In the genomic region with DNA sequence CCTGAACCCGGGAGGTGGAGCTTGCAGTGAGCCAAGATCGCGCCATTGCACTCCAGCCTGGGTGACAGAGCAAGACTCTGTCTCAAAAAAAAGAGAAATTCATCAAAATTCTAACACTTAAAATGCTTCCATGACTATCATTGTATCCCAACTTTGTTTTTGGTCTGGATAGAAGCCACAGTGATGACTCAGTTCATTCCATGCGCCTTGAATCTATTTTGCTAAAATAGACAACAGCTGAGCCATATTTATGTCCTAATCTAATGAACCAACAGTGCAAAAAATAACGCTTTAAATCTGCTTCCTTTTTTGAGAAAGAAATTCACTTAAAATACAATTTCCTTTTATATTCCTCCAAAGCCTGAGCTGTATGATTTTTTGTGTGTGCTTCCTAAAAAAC, we compare ENCODE assay signal across 16 cellular contexts. TPM values are rescaled to one million over a fixed set of nuclear protein-coding genes. Genes with fewer than 3 reads are reported as not detected.
DNase-seq lines count a peak whose midpoint lies in the region; ATAC-seq, FAIRE-seq and TF ChIP-seq lines count a peak whose summit lies in the region.
"Had no signal": no experiment of that assay in that cellular context is flagged by ENCODE, and none has a peak within 500 bp of the region (broad histone marks: within the 10 kb centered on the region; RNA-seq: fewer than 3 reads in every experiment).

No MANE protein-coding gene starts in this region.

- no peak overlapping the region for H3K4me3 ChIP-seq in mesenchymal stem cell (ENCODE audit: insufficient read depth in 1 of 2, low read depth in 1 of 2, low read length in 2 of 2)
- no peak overlapping the region for H3K4me3 ChIP-seq in kidney (ENCODE audit: low read length in 2 of 2)

- H3K4ac ChIP-seq in mesenchymal stem cell (ENCODE audit: low read depth in 1 of 2, low read length in 2 of 2), result no peak overlapping the region

- peaks cover 5% of the 10 kb centered on the region for H3K4me1 ChIP-seq in mesenchymal stem cell (ENCODE audit: control insufficient read depth, insufficient read depth, low read depth, low read length)
- H3K4me1 ChIP-seq in kidney (ENCODE audit: control insufficient read depth in 1 of 2, insufficient read depth in 1 of 2, low read depth in 1 of 2, low read length in 2 of 2), result no peaks in the 10 kb centered on the region

- no peak overlapping the region for H2BK120ac ChIP-seq in mesenchymal stem cell (ENCODE audit: low read depth, low read length)

- H3K27ac ChIP-seq in mesenchymal stem cell (ENCODE audit: low read length, poor library complexity, severe bottlenecking) (no peak overlapping the region), kidney (ENCODE audit: low read depth in 2 of 2, low read length in 2 of 2) (no peak overlapping the region)

- H3K4me2 ChIP-seq in mesenchymal stem cell (ENCODE audit: low read length, poor library complexity, severe bottlenecking), result no peak overlapping the region

- no peak overlapping the region for H3K18ac ChIP-seq in mesenchymal stem cell (ENCODE audit: low read depth in 1 of 2, low read length in 2 of 2)

- no peak overlapping the region for H4K8ac ChIP-seq in mesenchymal stem cell (ENCODE audit: low read length)

- WGBS in mesenchymal stem cell, result 80% methylated on average over 4 of the region's 5 CpGs

- DNase-seq in AG20443 (ENCODE audit: low spot score) (peak; percentile 77), NCI-H226 (peak; percentile 51), chondrocyte (ENCODE audit: low spot score) (no peak), mesenchymal stem cell (peak; percentile 61), kidney (no peak), GOT3 (lab: John Stamatoyannopoulos, UW) (no peak)
- no peak for DNase-seq in stimulated activated naive B cell treated with anti-CD40 and anti-IgM and Interleukin-4, amounts not matched to agents 10 μg/mL and 1 μg/mL and 100 μg/mL, for 72 hours
- DNase-seq in stimulated activated CD4-positive, alpha-beta T cell treated with anti-CD3 and anti-CD28 coated beads, Interleukin-15, amount 100 ng/mL, for 24 hours, result no peak
- DNase-seq: activated B cell treated with CpG ODN at 0.5 μM for 24 hours; activated naive CD4-positive, alpha-beta T cell treated with anti-CD3 and anti-CD28 coated beads for 36 hours; BE2C; cerebellar nuclear complex; DMS79; midbrain; trophoblast cell had no signal

- H3K23ac ChIP-seq in mesenchymal stem cell (ENCODE audit: low read length in 2 of 2), result no peak overlapping the region

- no peak overlapping the region for H2AFZ ChIP-seq in mesenchymal stem cell (ENCODE audit: low read depth, low read length)

- H3K9ac ChIP-seq in mesenchymal stem cell (ENCODE audit: low read length), result peak overlapping the region; percentile 40
- no peak overlapping the region for H3K9ac ChIP-seq in kidney (ENCODE audit: low read length in 2 of 2)

- H2AK5ac ChIP-seq in mesenchymal stem cell (ENCODE audit: low read length, severe bottlenecking), result no peak overlapping the region

- no peaks in the 10 kb centered on the region for H3K9me3 Mint-ChIP-seq in chondrocyte (ENCODE audit: low read depth)
- H3K9me3 Mint-ChIP-seq in stimulated activated naive B cell treated with anti-CD40 and anti-IgM and Interleukin-4, amounts not matched to agents 10 μg/mL and 1 μg/mL and 100 μg/mL, for 72 hours, result peaks cover 0 to 3% of the 10 kb centered on the region in 2 donors
- H3K9me3 Mint-ChIP-seq: activated B cell treated with CpG ODN at 0.5 μM for 24 hours; activated naive CD4-positive, alpha-beta T cell treated with anti-CD3 and anti-CD28 coated beads for 36 hours had no signal

- H3K4me1 Mint-ChIP-seq in chondrocyte (ENCODE audit: low read depth), result peaks cover 25% of the 10 kb centered on the region
- peaks cover 6 to 12% of the 10 kb centered on the region in 2 donors for H3K4me1 Mint-ChIP-seq in stimulated activated naive B cell treated with anti-CD40 and anti-IgM and Interleukin-4, amounts not matched to agents 10 μg/mL and 1 μg/mL and 100 μg/mL, for 72 hours
- H3K4me1 Mint-ChIP-seq: activated B cell treated with CpG ODN at 0.5 μM for 24 hours had no signal

- TF ChIP-seq CTCF in chondrocyte (IDR thresholded peaks at IDR 0.05) (no peak), kidney (IDR thresholded peaks at IDR 0.05; ENCODE audit: borderline replicate concordance, extremely low read depth, insufficient read depth) (no peak)

- H3K27me3 Mint-ChIP-seq in chondrocyte (ENCODE audit: low read depth), result no peaks in the 10 kb centered on the region
- H3K27me3 Mint-ChIP-seq in stimulated activated naive B cell treated with anti-CD40 and anti-IgM and Interleukin-4, amounts not matched to agents 10 μg/mL and 1 μg/mL and 100 μg/mL, for 72 hours, result no peaks in the 10 kb centered on the region
- H3K27me3 Mint-ChIP-seq: activated B cell treated with CpG ODN at 0.5 μM for 24 hours had no signal

- no peaks in the 10 kb centered on the region for H3K36me3 Mint-ChIP-seq in chondrocyte (ENCODE audit: low read depth)
- no peaks in the 10 kb centered on the region for H3K36me3 Mint-ChIP-seq in stimulated activated naive B cell treated with anti-CD40 and anti-IgM and Interleukin-4, amounts not matched to agents 10 μg/mL and 1 μg/mL and 100 μg/mL, for 72 hours

- H3K4me3 Mint-ChIP-seq in chondrocyte (ENCODE audit: unreplicated experiment), result no peak overlapping the region
- H3K4me3 Mint-ChIP-seq in stimulated activated naive B cell treated with anti-CD40 and anti-IgM and Interleukin-4, amounts not matched to agents 10 μg/mL and 1 μg/mL and 100 μg/mL, for 72 hours, result no peak overlapping the region
- H3K4me3 Mint-ChIP-seq: activated B cell treated with CpG ODN at 0.5 μM for 24 hours; activated naive CD4-positive, alpha-beta T cell treated with anti-CD3 and anti-CD28 coated beads for 36 hours had no signal

- FAIRE-seq in kidney (lab: Jason Lieb, UNC), result no peak
- FAIRE-seq: GM12892 had no signal

- no peaks in the 10 kb centered on the region for H3K36me3 ChIP-seq in mesenchymal stem cell (ENCODE audit: control insufficient read depth in 1 of 2, insufficient read depth in 2 of 2, low read depth in 1 of 2, low read length in 2 of 2)
- H3K36me3 ChIP-seq in kidney (ENCODE audit: control insufficient read depth in 1 of 2, insufficient read depth in 2 of 2, low read length in 2 of 2), result no peaks in the 10 kb centered on the region
- H3K36me3 ChIP-seq: BE2C had no signal

- no peak overlapping the region for H2BK12ac ChIP-seq in mesenchymal stem cell (ENCODE audit: low read length in 2 of 2)

- ATAC-seq in stimulated activated naive B cell treated with anti-CD40 and anti-IgM and Interleukin-4, amounts not matched to agents 10 μg/mL and 1 μg/mL and 100 μg/mL, for 72 hours (replicated peaks), result no peak

- H4K91ac ChIP-seq in mesenchymal stem cell (ENCODE audit: low read length), result no peak overlapping the region

- no peaks in the 10 kb centered on the region for H3K79me1 ChIP-seq in mesenchymal stem cell (replicated peaks; ENCODE audit: low read length, poor library complexity, severe bottlenecking)

- H3K27ac Mint-ChIP-seq in chondrocyte (ENCODE audit: unreplicated experiment), result peak overlapping the region; percentile 45
- no peak overlapping the region for H3K27ac Mint-ChIP-seq in stimulated activated naive B cell treated with anti-CD40 and anti-IgM and Interleukin-4, amounts not matched to agents 10 μg/mL and 1 μg/mL and 100 μg/mL, for 72 hours
- H3K27ac Mint-ChIP-seq: activated B cell treated with CpG ODN at 0.5 μM for 24 hours; activated naive CD4-positive, alpha-beta T cell treated with anti-CD3 and anti-CD28 coated beads for 36 hours had no signal

- H2BK5ac ChIP-seq in mesenchymal stem cell (ENCODE audit: low read depth, low read length, poor library complexity, severe bottlenecking), result no peak overlapping the region

- no peak overlapping the region for H3K14ac ChIP-seq in mesenchymal stem cell (ENCODE audit: low read length in 2 of 2)

- H3K27me3 ChIP-seq in mesenchymal stem cell (ENCODE audit: control insufficient read depth in 1 of 2, insufficient read depth in 1 of 2, low read length in 2 of 2), result no peaks in the 10 kb centered on the region
- H3K27me3 ChIP-seq: BE2C had no signal

- intact Hi-C loops in kidney (cut with DNase I), result no loop called here

- H3K9me3 ChIP-seq in mesenchymal stem cell (ENCODE audit: control insufficient read depth, low read length), result no peaks in the 10 kb centered on the region
- H3K9me3 ChIP-seq in kidney (ENCODE audit: control insufficient read depth in 1 of 2, low read length in 2 of 2), result no peaks in the 10 kb centered on the region
- H3K9me3 ChIP-seq: BE2C had no signal

- no peak overlapping the region for H2BK15ac ChIP-seq in mesenchymal stem cell (ENCODE audit: low read depth, poor library complexity, severe bottlenecking)

RNA-seq across cellular contexts. Expression of a gene that starts 23.2 kb away (rescaled TPM):
- total RNA-seq in chondrocyte (30.5 to 55.2 TPM (median 31.3 TPM) in 3 replicates), kidney (36.7 TPM)
- polyA plus RNA-seq in mesenchymal stem cell (2013, experiment 1 of 2), result 12.2 TPM
- polyA plus RNA-seq in mesenchymal stem cell (2013, experiment 2 of 2), result 11.8 TPM
- polyA plus RNA-seq in kidney (ENCODE audit: insufficient read depth, low read depth, low replicate concordance), result 3.8 TPM

Comparison
In these comparisons a context has a peak if more than half of its experiments do, and no peak if none do; other contexts are left out.
1. DNase-seq: peak in AG20443 (single experiment), NCI-H226 (single experiment) and mesenchymal stem cell (single experiment); none in chondrocyte (single experiment), kidney (single experiment), stimulated activated naive B cell treated with anti-CD40 and anti-IgM and Interleukin-4, amounts not matched to agents 10 μg/mL and 1 μg/mL and 100 μg/mL, for 72 hours (single experiment), GOT3 (single experiment) and stimulated activated CD4-positive, alpha-beta T cell treated with anti-CD3 and anti-CD28 coated beads, Interleukin-15, amount 100 ng/mL, for 24 hours (single experiment).